In genomic region chr13:19962894-19963293, GRCh38 we compare ENCODE assay signal across 31 cellular contexts. TPM values are rescaled to one million over a fixed set of nuclear protein-coding genes. Genes with fewer than 3 reads are reported as not detected.
DNase-seq lines count a peak whose midpoint lies in the region; ATAC-seq and TF ChIP-seq lines count a peak whose summit lies in the region.
"Had no signal": no experiment of that assay in that cellular context is flagged by ENCODE, and none has a peak within 500 bp of the region (broad histone marks: within the 10 kb centered on the region; RNA-seq: fewer than 3 reads in every experiment).

No MANE protein-coding gene starts in this region.

- no peak overlapping the region for H2AFZ ChIP-seq in GM23338

- peaks cover 4% of the 10 kb centered on the region for H3K27me3 Mint-ChIP-seq in GM23338 (ENCODE audit: insufficient read depth, low read depth, poor library complexity)
- H3K27me3 Mint-ChIP-seq in brain, result no peaks in the 10 kb centered on the region
- H3K27me3 Mint-ChIP-seq in nephron progenitor cell (ENCODE audit: low read depth, poor library complexity), result no peaks in the 10 kb centered on the region
- H3K27me3 Mint-ChIP-seq: B cell, IgD-negative memory B cell had no signal

- H3K4me3 Mint-ChIP-seq in GM23338, result peak overlapping the region; percentile 26; the same call in 1 of the 3 replicates
- peak overlapping the region in 4 of 5 experiments; percentile 47 to 54 (median 48) for H3K4me3 Mint-ChIP-seq in brain
- no peak overlapping the region for H3K4me3 Mint-ChIP-seq in nephron progenitor cell
- H3K4me3 Mint-ChIP-seq: activated T-cell treated with anti-CD3 and anti-CD28 coated beads, Interleukin-2, amount 50 U/mL, for 4 hours; B cell had no signal

- DNase-seq in GM23338 (ENCODE audit: low spot score) (no peak), nephron progenitor cell (no peak), posterior vena cava (ENCODE audit: low spot score) (no peak)
- no peak for DNase-seq in central memory CD4-positive, alpha-beta T cell
- DNase-seq: activated gamma-delta T cell treated with Interleukin-2 at 50 U/mL for 16 hours; activated T-cell treated with anti-CD3 and anti-CD28 coated beads, Interleukin-2, amount 50 U/mL, for 4 hours; DMS153; effector memory CD4-positive, alpha-beta T cell; erythroblast; head of caudate nucleus; islet precursor cell; left ventricle myocardium inferior; mesenchymal stem cell; NCI-H1048; NCI-H2107; NCI-H345; NCI-H69; right lobe of liver; SK-N-SH; spleen; stimulated activated CD4-positive, alpha-beta T cell treated with anti-CD3 and anti-CD28 coated beads, Interleukin-2, amount 100 ng/mL, for 24 hours; stimulated activated naive CD8-positive, alpha-beta T cell treated with anti-CD3 and anti-CD28 coated beads, Interleukin-15, Interleukin-2, amounts not matched to agents 100 U/mL and 50 U/mL, for 24 hours; T-helper 2 cell; testis had no signal

- H3K79me2 ChIP-seq in GM23338 (replicated peaks; ENCODE audit: insufficient read depth), result peaks cover 85% of the 10 kb centered on the region

- peak overlapping the region in 9 of 11 experiments; percentile 6 to 98 (median 23); a peak in 10 of 22 replicates for H3K4me2 ChIP-seq in BLaER1 treated with 17β-estradiol and CSF1 and Interleukin-3, amounts not matched to agents 10 nM and 100 nM
- no peak overlapping the region for H3K4me2 ChIP-seq in GM23338
- H3K4me2 ChIP-seq: SK-N-SH had no signal

- H3K9me2 ChIP-seq in GM23338 (ENCODE audit: insufficient read depth), result no peaks in the 10 kb centered on the region
- H3K9me2 ChIP-seq: SK-N-SH had no signal

- no peaks in the 10 kb centered on the region for H3K9me3 ChIP-seq in BLaER1 treated with 17β-estradiol and CSF1 and Interleukin-3, amounts not matched to agents 10 nM and 100 nM (replicated peaks in 1 of 11)
- H3K9me3 ChIP-seq: left ventricle myocardium inferior, right lobe of liver, SK-N-SH, spleen, testis had no signal

- ATAC-seq in GM23338 (no peak), GM21526 (IDR thresholded peaks at IDR 0.05; ENCODE audit: low FRiP score, unreplicated experiment) (no peak)
- ATAC-seq: activated T-cell treated with anti-CD3 and anti-CD28 coated beads, Interleukin-2, amount 50 U/mL, for 4 hours; HCT116; right lobe of liver; Right ventricle myocardium inferior; stimulated activated naive CD8-positive, alpha-beta T cell treated with anti-CD3 and anti-CD28 coated beads, Interleukin-15, Interleukin-2, amounts not matched to agents 100 U/mL and 50 U/mL, for 24 hours had no signal

- H3K4me1 ChIP-seq in BLaER1 treated with 17β-estradiol and CSF1 and Interleukin-3, amounts not matched to agents 10 nM and 100 nM, result peaks cover 23 to 50% (median 38%) of the 10 kb centered on the region in 10 experiments
- peaks cover 18% of the 10 kb centered on the region for H3K4me1 ChIP-seq in GM23338 (ENCODE audit: insufficient read depth)

- H3K4me3 ChIP-seq in BLaER1 treated with 17β-estradiol and CSF1 and Interleukin-3, amounts not matched to agents 10 nM and 100 nM, result peak overlapping the region in 1 of 10 experiments; percentile 96; a peak in 1 of 20 replicates
- H3K4me3 ChIP-seq in GM23338, result no peak overlapping the region
- H3K4me3 ChIP-seq: left ventricle myocardium inferior, right lobe of liver, spleen, testis had no signal

- H3K27ac Mint-ChIP-seq in GM23338, result no peak overlapping the region
- H3K27ac Mint-ChIP-seq in brain, result peak overlapping the region in 1 of 5 experiments; percentile 43
- H3K27ac Mint-ChIP-seq in nephron progenitor cell, result peak overlapping the region; percentile 48
- H3K27ac Mint-ChIP-seq: B cell had no signal

- H3K4me1 Mint-ChIP-seq in GM23338, result peaks cover 19% of the 10 kb centered on the region
- peaks cover 58% of the 10 kb centered on the region for H3K4me1 Mint-ChIP-seq in brain
- H3K4me1 Mint-ChIP-seq in nephron progenitor cell, result peaks cover 21% of the 10 kb centered on the region

- TF ChIP-seq CTCF in GM23338 (conservative IDR thresholded peaks at IDR 0.05; ENCODE audit: low read depth in 2 of 2), result no peak
- no peak for TF ChIP-seq CTCF in brain (conservative IDR thresholded peaks at IDR 0.05)
- no peak for TF ChIP-seq CTCF in nephron progenitor cell (IDR thresholded peaks at IDR 0.05)

- H4K20me1 ChIP-seq in BLaER1 treated with 17β-estradiol and CSF1 and Interleukin-3, amounts not matched to agents 10 nM and 100 nM, result peaks cover 47 to 79% (median 76%) of the 10 kb centered on the region in 11 experiments
- peaks cover 61% of the 10 kb centered on the region for H4K20me1 ChIP-seq in GM23338 (replicated peaks; ENCODE audit: insufficient read depth)

- peaks cover 72% of the 10 kb centered on the region for H3K36me3 Mint-ChIP-seq in GM23338 (ENCODE audit: low read depth)
- peaks cover 45% of the 10 kb centered on the region for H3K36me3 Mint-ChIP-seq in brain
- H3K36me3 Mint-ChIP-seq in nephron progenitor cell (ENCODE audit: low read depth), result peaks cover 41% of the 10 kb centered on the region

- H3K9me3 Mint-ChIP-seq in GM23338 (peaks cover 4% of the 10 kb centered on the region; the same call in 2 of the 3 replicates), brain (peaks cover 0 to 7% (median 0%) of the 10 kb centered on the region in 5 experiments), nephron progenitor cell (peaks cover 4% of the 10 kb centered on the region)
- H3K9me3 Mint-ChIP-seq: activated T-cell treated with anti-CD3 and anti-CD28 coated beads, Interleukin-2, amount 50 U/mL, for 4 hours; IgD-negative memory B cell had no signal

- intact Hi-C loops in posterior vena cava (cut with DNase I), result no loop called here

- H3K27ac ChIP-seq in BLaER1 treated with 17β-estradiol and CSF1 and Interleukin-3, amounts not matched to agents 10 nM and 100 nM, result no peak overlapping the region
- H3K27ac ChIP-seq in GM23338 (ENCODE audit: low read depth), result no peak overlapping the region
- H3K27ac ChIP-seq: left ventricle myocardium inferior, right lobe of liver, testis had no signal

- H3K36me3 ChIP-seq in BLaER1 treated with 17β-estradiol and CSF1 and Interleukin-3, amounts not matched to agents 10 nM and 100 nM, result peaks cover 50 to 75% (median 65%) of the 10 kb centered on the region in 11 experiments
- peaks cover 10% of the 10 kb centered on the region for H3K36me3 ChIP-seq in GM23338 (ENCODE audit: insufficient read depth)

- peaks cover 3% of the 10 kb centered on the region; the same call in 1 of the 2 replicates for H3F3A ChIP-seq in GM23338 (replicated peaks; ENCODE audit: low read depth)

- H3K27me3 ChIP-seq in BLaER1 treated with 17β-estradiol and CSF1 and Interleukin-3, amounts not matched to agents 10 nM and 100 nM, result no peaks in the 10 kb centered on the region
- H3K27me3 ChIP-seq in GM23338 (ENCODE audit: insufficient read depth), result no peaks in the 10 kb centered on the region
- H3K27me3 ChIP-seq: right lobe of liver, spleen, testis had no signal

- peak overlapping the region in 2 of 11 experiments; percentile 6 to 33; a peak in 1 of 22 replicates for H3K9ac ChIP-seq in BLaER1 treated with 17β-estradiol and CSF1 and Interleukin-3, amounts not matched to agents 10 nM and 100 nM
- H3K9ac ChIP-seq: SK-N-SH had no signal

TF ChIP-seq in GM23338, 12 proteins besides CTCF, POLR2A, EP300 and RAD21:
- TF ChIP-seq, protein P1, sequence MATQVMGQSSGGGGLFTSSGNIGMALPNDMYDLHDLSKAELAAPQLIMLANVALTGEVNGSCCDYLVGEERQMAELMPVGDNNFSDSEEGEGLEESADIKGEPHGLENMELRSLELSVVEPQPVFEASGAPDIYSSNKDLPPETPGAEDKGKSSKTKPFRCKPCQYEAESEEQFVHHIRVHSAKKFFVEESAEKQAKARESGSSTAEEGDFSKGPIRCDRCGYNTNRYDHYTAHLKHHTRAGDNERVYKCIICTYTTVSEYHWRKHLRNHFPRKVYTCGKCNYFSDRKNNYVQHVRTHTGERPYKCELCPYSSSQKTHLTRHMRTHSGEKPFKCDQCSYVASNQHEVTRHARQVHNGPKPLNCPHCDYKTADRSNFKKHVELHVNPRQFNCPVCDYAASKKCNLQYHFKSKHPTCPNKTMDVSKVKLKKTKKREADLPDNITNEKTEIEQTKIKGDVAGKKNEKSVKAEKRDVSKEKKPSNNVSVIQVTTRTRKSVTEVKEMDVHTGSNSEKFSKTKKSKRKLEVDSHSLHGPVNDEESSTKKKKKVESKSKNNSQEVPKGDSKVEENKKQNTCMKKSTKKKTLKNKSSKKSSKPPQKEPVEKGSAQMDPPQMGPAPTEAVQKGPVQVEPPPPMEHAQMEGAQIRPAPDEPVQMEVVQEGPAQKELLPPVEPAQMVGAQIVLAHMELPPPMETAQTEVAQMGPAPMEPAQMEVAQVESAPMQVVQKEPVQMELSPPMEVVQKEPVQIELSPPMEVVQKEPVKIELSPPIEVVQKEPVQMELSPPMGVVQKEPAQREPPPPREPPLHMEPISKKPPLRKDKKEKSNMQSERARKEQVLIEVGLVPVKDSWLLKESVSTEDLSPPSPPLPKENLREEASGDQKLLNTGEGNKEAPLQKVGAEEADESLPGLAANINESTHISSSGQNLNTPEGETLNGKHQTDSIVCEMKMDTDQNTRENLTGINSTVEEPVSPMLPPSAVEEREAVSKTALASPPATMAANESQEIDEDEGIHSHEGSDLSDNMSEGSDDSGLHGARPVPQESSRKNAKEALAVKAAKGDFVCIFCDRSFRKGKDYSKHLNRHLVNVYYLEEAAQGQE (IDR thresholded peaks at IDR 0.05; ENCODE audit: unreplicated experiment), result no peak
- TF ChIP-seq CREB1 (CRISPR knock-in tag; IDR thresholded peaks at IDR 0.05; ENCODE audit: low read depth) (no peak), ZNF331 (CRISPR knock-in tag; IDR thresholded peaks at IDR 0.05; ENCODE audit: low read depth) (no peak)

RNA-seq across cellular contexts. Expression of gene ZMYM2, which starts 4.4 kb away (rescaled TPM):
- 153 and 159 TPM in 2 replicates for total RNA-seq in GM23338 (2014; rRNA removed; shearing (Covaris generic))
- 63.6 and 87.9 TPM in 2 replicates for polyA plus RNA-seq in GM23338 (2016; fragmentation: Nextera tagmentation; extraction: Ambion mirVana)
- 12.8 TPM for polyA plus RNA-seq in brain (ENCODE audit: insufficient read depth, low read depth, low replicate concordance)
- total RNA-seq in posterior vena cava, result 10 to 100 TPM; 67.8 to 75.4 TPM
